In the genomic region with DNA sequence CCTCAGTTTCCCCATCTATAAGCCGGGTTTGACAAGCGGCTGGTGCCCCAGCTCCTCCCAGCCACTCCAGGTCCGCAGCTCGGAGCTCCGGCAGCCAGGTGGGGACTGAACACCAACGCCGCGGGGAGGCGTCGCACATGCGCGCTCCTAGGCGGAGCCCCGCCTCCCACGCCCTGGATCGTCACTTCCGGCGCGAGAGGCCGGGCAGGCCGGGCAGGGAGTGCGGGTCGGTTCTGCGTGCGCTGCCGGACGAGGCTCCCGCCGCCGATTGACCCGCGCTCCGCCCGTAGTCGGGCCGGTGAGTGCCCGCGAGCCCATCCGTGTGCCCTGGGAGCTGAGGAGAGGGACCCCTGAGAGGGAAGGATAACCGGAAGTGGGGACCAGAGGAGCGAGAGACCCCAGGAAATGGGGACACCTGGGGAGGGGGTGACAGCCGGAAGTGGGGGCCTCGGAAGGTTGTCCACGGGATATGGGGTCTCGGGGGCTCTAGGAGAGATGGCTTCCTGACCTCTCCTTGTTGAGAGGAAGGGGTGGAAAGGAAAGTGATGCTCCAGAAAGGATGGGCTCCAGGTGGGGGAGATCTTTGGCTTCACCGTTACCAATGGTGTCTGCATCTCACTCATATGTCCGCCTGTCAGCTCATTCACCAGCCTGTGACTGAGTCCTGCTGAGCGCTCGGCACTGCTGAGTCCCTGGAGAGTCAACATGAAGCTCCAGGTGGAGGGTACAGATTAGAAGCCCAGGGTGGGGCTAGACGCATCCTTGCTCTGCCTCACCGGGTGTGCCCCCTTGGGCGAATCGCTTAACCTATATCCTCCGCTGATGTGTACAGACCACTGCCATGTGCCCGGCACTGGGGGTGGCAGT, we compare ENCODE assay signal across 8 cellular contexts. TPM values are rescaled to one million over a fixed set of nuclear protein-coding genes. Genes with fewer than 3 reads are reported as not detected.
DNase-seq lines count a peak whose midpoint lies in the region; TF ChIP-seq lines count a peak whose summit lies in the region.

A gene with protein sequence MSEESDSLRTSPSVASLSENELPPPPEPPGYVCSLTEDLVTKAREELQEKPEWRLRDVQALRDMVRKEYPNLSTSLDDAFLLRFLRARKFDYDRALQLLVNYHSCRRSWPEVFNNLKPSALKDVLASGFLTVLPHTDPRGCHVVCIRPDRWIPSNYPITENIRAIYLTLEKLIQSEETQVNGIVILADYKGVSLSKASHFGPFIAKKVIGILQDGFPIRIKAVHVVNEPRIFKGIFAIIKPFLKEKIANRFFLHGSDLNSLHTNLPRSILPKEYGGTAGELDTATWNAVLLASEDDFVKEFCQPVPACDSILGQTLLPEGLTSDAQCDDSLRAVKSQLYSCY (plus strand): TSS at position 181 of the 867 bp plus-strand sequence. CDS start 4,126 bp downstream, outside the sequence.

- H3K9me3 Mint-ChIP-seq in H9 = no peaks in the 10 kb centered on the region
- H3K9me3 Mint-ChIP-seq in neural crest cell = no peaks in the 10 kb centered on the region

- H3K4me3 Mint-ChIP-seq in H9 (peak within 1 kb of the TSS; percentile 91 to 95), neural crest cell (peak within 1 kb of the TSS; percentile 93)

- TF ChIP-seq CTCF in H9 (conservative IDR thresholded peaks at IDR 0.05) (no peak), foreskin fibroblast (IDR thresholded peaks at IDR 0.05; ENCODE audit: low read depth, low read length) (peak; percentile 39), neural crest cell (conservative IDR thresholded peaks at IDR 0.05) (no peak), stomach (IDR thresholded peaks at IDR 0.05) (peak in 3 of 7 experiments; percentile 13 to 47 (median 27))

- H2BK5ac ChIP-seq in H9 (ENCODE audit: insufficient read length, low read length) = no peak within 1 kb of the TSS

- peak within 1 kb of the TSS; percentile 94 to 96 for H3K4me3 ChIP-seq in foreskin fibroblast (ENCODE audit: low read depth in 1 of 2, low read length in 2 of 2)
- H3K4me3 ChIP-seq in stomach = peak within 1 kb of the TSS; percentile 60 to 77 (median 70)

- peak within 1 kb of the TSS; percentile 80 to 91 (median 91); a peak in 6 of 7 replicates for H3K27ac Mint-ChIP-seq in H9
- peak within 1 kb of the TSS; percentile 94 for H3K27ac Mint-ChIP-seq in neural crest cell (ENCODE audit: unreplicated experiment)

- peaks cover 16 to 18% of the 10 kb centered on the region in 2 experiments for H3K4me1 Mint-ChIP-seq in H9
- peaks cover 23% of the 10 kb centered on the region for H3K4me1 Mint-ChIP-seq in neural crest cell

- H3K9me3 ChIP-seq in H9 (ENCODE audit: control insufficient read depth, low read depth, low read length) (no peaks in the 10 kb centered on the region), stomach (no peaks in the 10 kb centered on the region)

- H2BK120ac ChIP-seq in H9 (ENCODE audit: low read depth, low read length, poor library complexity, severe bottlenecking) = no peak within 1 kb of the TSS

- peak within 1 kb of the TSS; percentile 53 for H3K9ac ChIP-seq in H9 (ENCODE audit: extremely low read depth, insufficient read length, low read length)

- H3K27me3 ChIP-seq in H9 (ENCODE audit: insufficient read depth, low read length) = no peaks in the 10 kb centered on the region
- peaks cover 0 to 7% (median 0%) of the 10 kb centered on the region in 3 donors for H3K27me3 ChIP-seq in stomach

- H3K36me3 ChIP-seq in stomach = peaks cover 9 to 15% (median 14%) of the 10 kb centered on the region in 4 donors

- H4K8ac ChIP-seq in H9 (replicated peaks; ENCODE audit: insufficient read length, low read depth, low read length) = no peak within 1 kb of the TSS

- no peak within 1 kb of the TSS for H3T11ph ChIP-seq in H9 (ENCODE audit: low read length)

- no peak within 1 kb of the TSS for H2AK5ac ChIP-seq in H9 (ENCODE audit: insufficient read length, low read length)

- no peak within 1 kb of the TSS for H4K5ac ChIP-seq in H9 (ENCODE audit: insufficient read length, low read depth, low read length)

- TF ChIP-seq POLR2A in stomach (IDR thresholded peaks at IDR 0.05) = peak in 2 of 4 donors; percentile 93 to 96

- DNase-seq in ELR (ENCODE audit: low read depth) (peak; percentile 93), H9 (peak; percentile 94), M059J (ENCODE audit: low read depth) (peak; percentile 93), SHP77 (lab: John Stamatoyannopoulos, UW) (peak; percentile 75 to 87), foreskin fibroblast (peak; percentile 81 to 94), neural crest cell (ENCODE audit: low read depth, low spot score) (peak; percentile 73), stomach (peak; percentile 93)
- peak; percentile 96 for DNase-seq in activated effector memory CD4-positive, alpha-beta T cell treated with anti-CD3 and anti-CD28 coated beads, Interleukin-2, amount 50 U/mL, for 16 hours

- no peaks in the 10 kb centered on the region for H3K23me2 ChIP-seq in H9 (ENCODE audit: insufficient read length, low read depth, low read length, poor library complexity, severe bottlenecking)

- no peak within 1 kb of the TSS for H3K56ac ChIP-seq in H9 (ENCODE audit: insufficient read length, low read depth, low read length)

- H3K27ac ChIP-seq in H9 (ENCODE audit: insufficient read length, low read depth, low read length) = no peak within 1 kb of the TSS
- H3K27ac ChIP-seq in stomach = peak within 1 kb of the TSS; percentile 85 to 95 (median 93)

- H3K14ac ChIP-seq in H9 (ENCODE audit: insufficient read depth, low read length) = no peak within 1 kb of the TSS

- H3K27me3 Mint-ChIP-seq in H9 (ENCODE audit: low read depth) (peaks cover 5% of the 10 kb centered on the region), neural crest cell (ENCODE audit: low read depth) (peaks cover 18% of the 10 kb centered on the region)

- no peak within 1 kb of the TSS; the same call in 1 of the 2 replicates for H2BK15ac ChIP-seq in H9 (ENCODE audit: low read depth, low read length)

- no peak for TF ChIP-seq EP300 in stomach (IDR thresholded peaks at IDR 0.05)

- no peak within 1 kb of the TSS for H3K4ac ChIP-seq in H9 (ENCODE audit: low read depth, low read length)

- peak within 1 kb of the TSS; percentile 1 for H2AFZ ChIP-seq in H9 (ENCODE audit: low read length)

- peaks cover 3 to 9% (median 8%) of the 10 kb centered on the region in 3 experiments; a peak in 5 of 7 replicates for H3K36me3 Mint-ChIP-seq in H9 (ENCODE audit: insufficient read depth in 1 of 3, low read depth in 3 of 3)
- no peaks in the 10 kb centered on the region for H3K36me3 Mint-ChIP-seq in neural crest cell (ENCODE audit: low read depth)

- H3K79me2 ChIP-seq in H9 (ENCODE audit: insufficient read depth, low read length) = no peaks in the 10 kb centered on the region

- no peak within 1 kb of the TSS for H4K91ac ChIP-seq in H9 (ENCODE audit: insufficient read length, low read depth, low read length)

- no peaks in the 10 kb centered on the region for H3K79me1 ChIP-seq in H9 (ENCODE audit: insufficient read depth, low read depth, low read length, poor library complexity, severe bottlenecking)

- H4K20me1 ChIP-seq in H9 (ENCODE audit: control insufficient read depth, insufficient read depth, insufficient read length) = no peaks in the 10 kb centered on the region

- H3K18ac ChIP-seq in H9 (ENCODE audit: insufficient read length, low read depth, low read length) = peak within 1 kb of the TSS; percentile 29

- no peak within 1 kb of the TSS for H3K23ac ChIP-seq in H9 (ENCODE audit: insufficient read length, low read depth, low read length)

- intact Hi-C loops in stomach (cut with DNase I; ENCODE audit: low total_unique reads) = no loop called here

- peak within 1 kb of the TSS; percentile 83 for H3K4me2 ChIP-seq in H9 (ENCODE audit: insufficient read depth, insufficient read length, low read length)

- WGBS in H9 (ENCODE audit: extremely low coverage, insufficient read length, low lambda C conversion rate) = no CpG with 5 or more reads among the region's 55 CpGs
- WGBS in stomach, 5 donors = 1 to 3% (median 2%) methylated on average over 32 to 55 of the region's 55 CpGs

- H2BK20ac ChIP-seq in H9 (ENCODE audit: low read depth, low read length, poor library complexity, severe bottlenecking) = no peak within 1 kb of the TSS

- H3K4me1 ChIP-seq in H9 (ENCODE audit: insufficient read depth, low read length) (peaks cover 3% of the 10 kb centered on the region; the same call in 1 of the 2 replicates), stomach (peaks cover 8 to 22% (median 20%) of the 10 kb centered on the region in 4 donors)

- H2BK12ac ChIP-seq in H9 (ENCODE audit: insufficient read length, low read depth, low read length) = no peak within 1 kb of the TSS

RNA-seq across cellular contexts. Expression of the gene that starts here (rescaled TPM):
- total RNA-seq in H9 (2021) (19.5 and 21.1 TPM in 2 replicates), neural crest cell (20.6 and 22.3 TPM in 2 replicates), stomach (10 to 100 TPM in 1 of 5 donors, 1 to 10 TPM in 4; 3.5 to 18.3 (median 5.8) TPM)
- total RNA-seq in M059J (2014; rRNA removed; shearing (Covaris generic)) = 13.7 and 23.4 TPM in 2 replicates
- 1 to 10 TPM; 2.1 to 4.2 (median 2.7) TPM for polyA plus RNA-seq in stomach
